In the genomic region with DNA sequence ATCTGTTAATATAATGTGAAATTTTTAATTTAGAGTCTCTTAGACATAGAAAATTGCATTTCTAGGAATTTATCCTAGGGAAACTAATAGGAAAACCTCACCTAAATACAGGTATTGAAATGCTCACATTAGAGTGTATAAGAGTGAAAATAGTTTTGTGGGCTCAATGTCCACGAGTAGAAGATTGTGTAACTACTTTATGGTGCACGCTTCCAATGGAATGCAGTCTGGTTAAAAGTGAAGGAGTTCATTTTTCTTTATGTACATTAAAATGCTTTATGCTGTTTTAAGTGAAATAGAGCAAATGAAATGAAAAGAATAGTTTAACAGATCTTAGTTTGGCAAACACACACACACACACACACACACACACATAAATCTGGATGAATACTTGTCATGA, we compare ENCODE assay signal across 1 cellular context.
TF ChIP-seq lines count a peak whose summit lies in the region.

No MANE protein-coding gene starts in this region.

TF ChIP-seq in GM23338, 12 proteins besides CTCF, POLR2A, EP300 and RAD21 (continued from another document):
- TF ChIP-seq, protein P1, sequence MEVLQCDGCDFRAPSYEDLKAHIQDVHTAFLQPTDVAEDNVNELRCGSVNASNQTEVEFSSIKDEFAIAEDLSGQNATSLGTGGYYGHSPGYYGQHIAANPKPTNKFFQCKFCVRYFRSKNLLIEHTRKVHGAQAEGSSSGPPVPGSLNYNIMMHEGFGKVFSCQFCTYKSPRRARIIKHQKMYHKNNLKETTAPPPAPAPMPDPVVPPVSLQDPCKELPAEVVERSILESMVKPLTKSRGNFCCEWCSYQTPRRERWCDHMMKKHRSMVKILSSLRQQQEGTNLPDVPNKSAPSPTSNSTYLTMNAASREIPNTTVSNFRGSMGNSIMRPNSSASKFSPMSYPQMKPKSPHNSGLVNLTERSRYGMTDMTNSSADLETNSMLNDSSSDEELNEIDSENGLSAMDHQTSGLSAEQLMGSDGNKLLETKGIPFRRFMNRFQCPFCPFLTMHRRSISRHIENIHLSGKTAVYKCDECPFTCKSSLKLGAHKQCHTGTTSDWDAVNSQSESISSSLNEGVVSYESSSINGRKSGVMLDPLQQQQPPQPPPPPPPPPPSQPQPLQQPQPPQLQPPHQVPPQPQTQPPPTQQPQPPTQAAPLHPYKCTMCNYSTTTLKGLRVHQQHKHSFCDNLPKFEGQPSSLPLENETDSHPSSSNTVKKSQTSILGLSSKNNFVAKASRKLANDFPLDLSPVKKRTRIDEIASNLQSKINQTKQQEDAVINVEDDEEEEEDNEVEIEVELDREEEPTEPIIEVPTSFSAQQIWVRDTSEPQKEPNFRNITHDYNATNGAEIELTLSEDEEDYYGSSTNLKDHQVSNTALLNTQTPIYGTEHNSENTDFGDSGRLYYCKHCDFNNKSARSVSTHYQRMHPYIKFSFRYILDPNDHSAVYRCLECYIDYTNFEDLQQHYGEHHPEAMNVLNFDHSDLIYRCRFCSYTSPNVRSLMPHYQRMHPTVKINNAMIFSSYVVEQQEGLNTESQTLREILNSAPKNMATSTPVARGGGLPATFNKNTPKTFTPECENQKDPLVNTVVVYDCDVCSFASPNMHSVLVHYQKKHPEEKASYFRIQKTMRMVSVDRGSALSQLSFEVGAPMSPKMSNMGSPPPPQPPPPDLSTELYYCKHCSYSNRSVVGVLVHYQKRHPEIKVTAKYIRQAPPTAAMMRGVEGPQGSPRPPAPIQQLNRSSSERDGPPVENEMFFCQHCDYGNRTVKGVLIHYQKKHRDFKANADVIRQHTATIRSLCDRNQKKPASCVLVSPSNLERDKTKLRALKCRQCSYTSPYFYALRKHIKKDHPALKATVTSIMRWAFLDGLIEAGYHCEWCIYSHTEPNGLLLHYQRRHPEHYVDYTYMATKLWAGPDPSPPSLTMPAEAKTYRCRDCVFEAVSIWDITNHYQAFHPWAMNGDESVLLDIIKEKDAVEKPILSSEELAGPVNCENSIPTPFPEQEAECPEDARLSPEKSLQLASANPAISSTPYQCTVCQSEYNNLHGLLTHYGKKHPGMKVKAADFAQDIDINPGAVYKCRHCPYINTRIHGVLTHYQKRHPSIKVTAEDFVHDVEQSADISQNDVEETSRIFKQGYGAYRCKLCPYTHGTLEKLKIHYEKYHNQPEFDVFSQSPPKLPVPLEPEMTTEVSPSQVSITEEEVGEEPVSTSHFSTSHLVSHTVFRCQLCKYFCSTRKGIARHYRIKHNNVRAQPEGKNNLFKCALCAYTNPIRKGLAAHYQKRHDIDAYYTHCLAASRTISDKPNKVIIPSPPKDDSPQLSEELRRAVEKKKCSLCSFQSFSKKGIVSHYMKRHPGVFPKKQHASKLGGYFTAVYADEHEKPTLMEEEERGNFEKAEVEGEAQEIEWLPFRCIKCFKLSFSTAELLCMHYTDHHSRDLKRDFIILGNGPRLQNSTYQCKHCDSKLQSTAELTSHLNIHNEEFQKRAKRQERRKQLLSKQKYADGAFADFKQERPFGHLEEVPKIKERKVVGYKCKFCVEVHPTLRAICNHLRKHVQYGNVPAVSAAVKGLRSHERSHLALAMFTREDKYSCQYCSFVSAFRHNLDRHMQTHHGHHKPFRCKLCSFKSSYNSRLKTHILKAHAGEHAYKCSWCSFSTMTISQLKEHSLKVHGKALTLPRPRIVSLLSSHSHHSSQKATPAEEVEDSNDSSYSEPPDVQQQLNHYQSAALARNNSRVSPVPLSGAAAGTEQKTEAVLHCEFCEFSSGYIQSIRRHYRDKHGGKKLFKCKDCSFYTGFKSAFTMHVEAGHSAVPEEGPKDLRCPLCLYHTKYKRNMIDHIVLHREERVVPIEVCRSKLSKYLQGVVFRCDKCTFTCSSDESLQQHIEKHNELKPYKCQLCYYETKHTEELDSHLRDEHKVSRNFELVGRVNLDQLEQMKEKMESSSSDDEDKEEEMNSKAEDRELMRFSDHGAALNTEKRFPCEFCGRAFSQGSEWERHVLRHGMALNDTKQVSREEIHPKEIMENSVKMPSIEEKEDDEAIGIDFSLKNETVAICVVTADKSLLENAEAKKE (CRISPR knock-in tag; IDR thresholded peaks at IDR 0.05): no peak
- TF ChIP-seq CREB1 (CRISPR knock-in tag; IDR thresholded peaks at IDR 0.05; ENCODE audit: low read depth) (no peak), JUNB (IDR thresholded peaks at IDR 0.05; ENCODE audit: unreplicated experiment) (no peak), ZNF114 (CRISPR knock-in tag; IDR thresholded peaks at IDR 0.05) (no peak), EZH2 (IDR thresholded peaks at IDR 0.05; ENCODE audit: low read depth, unreplicated experiment) (no peak)
- TF ChIP-seq, protein P2, sequence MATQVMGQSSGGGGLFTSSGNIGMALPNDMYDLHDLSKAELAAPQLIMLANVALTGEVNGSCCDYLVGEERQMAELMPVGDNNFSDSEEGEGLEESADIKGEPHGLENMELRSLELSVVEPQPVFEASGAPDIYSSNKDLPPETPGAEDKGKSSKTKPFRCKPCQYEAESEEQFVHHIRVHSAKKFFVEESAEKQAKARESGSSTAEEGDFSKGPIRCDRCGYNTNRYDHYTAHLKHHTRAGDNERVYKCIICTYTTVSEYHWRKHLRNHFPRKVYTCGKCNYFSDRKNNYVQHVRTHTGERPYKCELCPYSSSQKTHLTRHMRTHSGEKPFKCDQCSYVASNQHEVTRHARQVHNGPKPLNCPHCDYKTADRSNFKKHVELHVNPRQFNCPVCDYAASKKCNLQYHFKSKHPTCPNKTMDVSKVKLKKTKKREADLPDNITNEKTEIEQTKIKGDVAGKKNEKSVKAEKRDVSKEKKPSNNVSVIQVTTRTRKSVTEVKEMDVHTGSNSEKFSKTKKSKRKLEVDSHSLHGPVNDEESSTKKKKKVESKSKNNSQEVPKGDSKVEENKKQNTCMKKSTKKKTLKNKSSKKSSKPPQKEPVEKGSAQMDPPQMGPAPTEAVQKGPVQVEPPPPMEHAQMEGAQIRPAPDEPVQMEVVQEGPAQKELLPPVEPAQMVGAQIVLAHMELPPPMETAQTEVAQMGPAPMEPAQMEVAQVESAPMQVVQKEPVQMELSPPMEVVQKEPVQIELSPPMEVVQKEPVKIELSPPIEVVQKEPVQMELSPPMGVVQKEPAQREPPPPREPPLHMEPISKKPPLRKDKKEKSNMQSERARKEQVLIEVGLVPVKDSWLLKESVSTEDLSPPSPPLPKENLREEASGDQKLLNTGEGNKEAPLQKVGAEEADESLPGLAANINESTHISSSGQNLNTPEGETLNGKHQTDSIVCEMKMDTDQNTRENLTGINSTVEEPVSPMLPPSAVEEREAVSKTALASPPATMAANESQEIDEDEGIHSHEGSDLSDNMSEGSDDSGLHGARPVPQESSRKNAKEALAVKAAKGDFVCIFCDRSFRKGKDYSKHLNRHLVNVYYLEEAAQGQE (IDR thresholded peaks at IDR 0.05; ENCODE audit: unreplicated experiment): no peak
